Comparison of ENCODE assay signal across 8 cellular contexts in genomic region chr2:9844036-9844483, GRCh38.
DNase-seq lines count a peak whose midpoint lies in the region; ATAC-seq and TF ChIP-seq lines count a peak whose summit lies in the region.

No MANE protein-coding gene starts in this region.

- DNase-seq in NCI-H1417 (lab: John Stamatoyannopoulos, UW) = peak in 2 of 3 experiments; percentile 73 to 79
- DNase-seq in NCI-H1417 treated with DMSO at 0.1 percent for 48 hours (lab: John Stamatoyannopoulos, UW) = no peak
- peak; percentile 58 for DNase-seq in RKO (ENCODE audit: low spot score)
- no peak for DNase-seq in effector memory CD8-positive, alpha-beta T cell

- peak overlapping the region; percentile 82 to 96 for H3K27ac Mint-ChIP-seq in effector memory CD8-positive, alpha-beta T cell
- H3K27ac Mint-ChIP-seq in nephron = peak overlapping the region; percentile 91 to 98 (median 94)

- no peak for TF ChIP-seq CTCF in nephron (IDR thresholded peaks at IDR 0.05; ENCODE audit: unreplicated experiment in 3 of 3)

- ATAC-seq in effector memory CD8-positive, alpha-beta T cell (replicated peaks) = no peak
- ATAC-seq in HG02970 (IDR thresholded peaks at IDR 0.05; ENCODE audit: low FRiP score, unreplicated experiment) (no peak), GM21423 (IDR thresholded peaks at IDR 0.05; ENCODE audit: unreplicated experiment) (no peak), HG02885 (IDR thresholded peaks at IDR 0.05; ENCODE audit: poor library complexity, unreplicated experiment) (no peak)

- peaks cover 23 to 41% of the 10 kb centered on the region in 2 donors for H3K4me1 Mint-ChIP-seq in effector memory CD8-positive, alpha-beta T cell (ENCODE audit: low read depth in 2 of 2)
- H3K4me1 Mint-ChIP-seq in nephron = peaks cover 20% of the 10 kb centered on the region

- peaks cover 31% of the 10 kb centered on the region for H3K36me3 Mint-ChIP-seq in effector memory CD8-positive, alpha-beta T cell (ENCODE audit: insufficient read depth)
- peaks cover 19% of the 10 kb centered on the region for H3K36me3 Mint-ChIP-seq in nephron (ENCODE audit: low read depth)

- H3K4me3 Mint-ChIP-seq in effector memory CD8-positive, alpha-beta T cell = peak overlapping the region; percentile 83 to 89
- peak overlapping the region; percentile 95 to 98 (median 98) for H3K4me3 Mint-ChIP-seq in nephron

- no peaks in the 10 kb centered on the region for H3K27me3 Mint-ChIP-seq in effector memory CD8-positive, alpha-beta T cell
- peaks cover 7% of the 10 kb centered on the region for H3K27me3 Mint-ChIP-seq in nephron (ENCODE audit: low read depth)

- no peaks in the 10 kb centered on the region for H3K9me3 Mint-ChIP-seq in effector memory CD8-positive, alpha-beta T cell
- no peaks in the 10 kb centered on the region for H3K9me3 Mint-ChIP-seq in nephron

Comparison
In these comparisons a context has a peak if more than half of its experiments do, and no peak if none do; other contexts are left out.
1. DNase-seq: peak in NCI-H1417 (2 of 3) and RKO (single experiment); none in NCI-H1417 treated with DMSO at 0.1 percent for 48 hours (single experiment) and effector memory CD8-positive, alpha-beta T cell (0 of 3).